19 cellular contexts compared by ENCODE assay signal in the genomic region with DNA sequence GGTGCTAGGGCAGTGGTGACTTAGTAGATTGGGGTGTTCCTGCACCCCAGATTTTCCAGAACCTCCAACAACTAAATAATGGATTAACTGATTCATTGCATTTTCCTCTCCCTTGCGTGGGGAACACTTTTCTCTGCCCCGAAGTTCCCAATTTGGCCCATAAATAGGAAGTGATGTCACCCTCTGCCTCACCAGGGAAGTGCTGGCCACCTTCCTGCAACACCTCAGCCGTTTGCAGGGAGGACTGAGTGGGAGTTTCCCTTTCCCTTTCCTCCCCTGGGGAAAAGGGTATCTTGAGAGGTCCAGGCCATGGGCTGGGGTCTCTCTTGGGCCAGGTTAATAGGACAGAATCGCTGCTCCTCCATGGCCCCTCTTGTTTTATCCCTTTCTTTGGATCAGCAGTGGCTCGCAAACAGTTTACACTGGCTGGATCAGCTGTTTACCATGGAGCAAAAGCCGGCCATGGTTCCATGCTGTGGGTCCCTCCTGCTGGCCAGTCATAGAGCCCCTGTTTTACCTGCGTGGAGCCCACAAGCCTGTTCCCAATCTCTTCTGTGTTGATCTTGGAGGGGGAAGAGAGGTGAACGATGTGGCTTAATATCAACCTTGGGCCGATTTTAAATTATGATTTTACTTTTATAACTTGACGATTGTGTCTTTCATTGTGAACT.
DNase-seq lines count a peak whose midpoint lies in the region; ATAC-seq and TF ChIP-seq lines count a peak whose summit lies in the region.
"Had no signal": no experiment of that assay in that cellular context is flagged by ENCODE, and none has a peak within 500 bp of the region (broad histone marks: within the 10 kb centered on the region; RNA-seq: fewer than 3 reads in every experiment).

No MANE protein-coding gene starts in this region.

- H3K4me3 ChIP-seq in HEK293 (ENCODE audit: low read depth, low read length) (no peak overlapping the region), neural progenitor cell (no peak overlapping the region)
- H3K4me3 ChIP-seq: SJCRH30 had no signal

- TF ChIP-seq CTCF in HEK293 (tag by site-specific recombination; IDR thresholded peaks at IDR 0.05): no peak
- TF ChIP-seq CTCF in neural progenitor cell (IDR thresholded peaks at IDR 0.05): no peak

- no peaks in the 10 kb centered on the region for H3F3A ChIP-seq in neural progenitor cell (ENCODE audit: low read depth)

- H3K36me3 Mint-ChIP-seq in neural progenitor cell: peaks cover 2% of the 10 kb centered on the region
- H3K36me3 Mint-ChIP-seq: CD4-positive, alpha-beta memory T cell had no signal

- no peaks in the 10 kb centered on the region for H4K20me1 ChIP-seq in neural progenitor cell (ENCODE audit: low read depth)

- no peaks in the 10 kb centered on the region for H3K9me3 ChIP-seq in HEK293 (ENCODE audit: control insufficient read depth, insufficient read depth, low read depth, low read length)
- H3K9me3 ChIP-seq in neural progenitor cell (ENCODE audit: low read depth): no peaks in the 10 kb centered on the region
- H3K9me3 ChIP-seq: SJCRH30 had no signal

- peak; percentile 63 for DNase-seq in Daoy (ENCODE audit: low read depth)
- DNase-seq in RPMI7951 (ENCODE audit: low read depth): peak; percentile 3
- no peak for DNase-seq in neural progenitor cell (ENCODE audit: low spot score)
- DNase-seq in NCI-H1092 treated with DMSO at 0.1 percent for 48 hours (lab: John Stamatoyannopoulos, UW): no peak
- DNase-seq: CD4-positive, alpha-beta memory T cell; DMS79; Kasumi-1; NCI-H1048; NCI-H146; NCI-H2081 treated with DMSO at 0.1 percent for 48 hours; NCI-H510A; NCI-H774; SJCRH30; T-helper 2 cell had no signal

- H3K36me3 ChIP-seq in HEK293 (ENCODE audit: control insufficient read depth in 2 of 2, insufficient read depth in 1 of 2, low read length in 2 of 2): no peaks in the 10 kb centered on the region
- H3K36me3 ChIP-seq in neural progenitor cell: no peaks in the 10 kb centered on the region
- H3K36me3 ChIP-seq: SJCRH30 had no signal

- no peaks in the 10 kb centered on the region for H3K9me3 Mint-ChIP-seq in neural progenitor cell
- H3K9me3 Mint-ChIP-seq: CD4-positive, alpha-beta memory T cell had no signal

- no peak overlapping the region for H3K27ac Mint-ChIP-seq in neural progenitor cell
- H3K27ac Mint-ChIP-seq: B cell; CD4-positive, alpha-beta memory T cell had no signal

- H3K9ac ChIP-seq in neural progenitor cell: no peak overlapping the region

- CTCF ChIA-PET in HEK293 (lab: Yijun Ruan, JAX): no interaction called here

- no peak overlapping the region for H3K27ac ChIP-seq in HEK293 (ENCODE audit: extremely low read depth, low read depth, low read length)
- H3K27ac ChIP-seq in neural progenitor cell: no peak overlapping the region
- H3K27ac ChIP-seq: RWPE1, SJCRH30 had no signal

- H3K4me3 Mint-ChIP-seq in neural progenitor cell: no peak overlapping the region
- H3K4me3 Mint-ChIP-seq: B cell; CD4-positive, alpha-beta memory T cell had no signal

- no peak overlapping the region for H3K4me2 ChIP-seq in neural progenitor cell

- peak overlapping the region; percentile 26 for H2AFZ ChIP-seq in neural progenitor cell (replicated peaks)

- ATAC-seq in HG02885 (IDR thresholded peaks at IDR 0.05; ENCODE audit: poor library complexity, unreplicated experiment): no peak
- no peak for ATAC-seq in HG03432 (IDR thresholded peaks at IDR 0.05; ENCODE audit: unreplicated experiment)

- H3K27me3 ChIP-seq in neural progenitor cell: no peaks in the 10 kb centered on the region

- no peaks in the 10 kb centered on the region for H3K4me1 Mint-ChIP-seq in neural progenitor cell
- H3K4me1 Mint-ChIP-seq: B cell; CD4-positive, alpha-beta memory T cell had no signal

- no peaks in the 10 kb centered on the region for H3K4me1 ChIP-seq in HEK293 (ENCODE audit: control insufficient read depth, insufficient read depth, low read length)
- no peaks in the 10 kb centered on the region for H3K4me1 ChIP-seq in neural progenitor cell
- H3K4me1 ChIP-seq: SJCRH30 had no signal

- H3K79me2 ChIP-seq in neural progenitor cell (ENCODE audit: low read depth): no peaks in the 10 kb centered on the region

- POLR2A ChIA-PET in HEK293 (lab: Yijun Ruan, JAX): no interaction called here

- peaks cover 5% of the 10 kb centered on the region for H3K27me3 Mint-ChIP-seq in neural progenitor cell (ENCODE audit: insufficient read depth, low read depth)

TF ChIP-seq in HEK293, 187 proteins besides CTCF, POLR2A, EP300 and RAD21 (continues in another document):
- TF ChIP-seq, protein P1, sequence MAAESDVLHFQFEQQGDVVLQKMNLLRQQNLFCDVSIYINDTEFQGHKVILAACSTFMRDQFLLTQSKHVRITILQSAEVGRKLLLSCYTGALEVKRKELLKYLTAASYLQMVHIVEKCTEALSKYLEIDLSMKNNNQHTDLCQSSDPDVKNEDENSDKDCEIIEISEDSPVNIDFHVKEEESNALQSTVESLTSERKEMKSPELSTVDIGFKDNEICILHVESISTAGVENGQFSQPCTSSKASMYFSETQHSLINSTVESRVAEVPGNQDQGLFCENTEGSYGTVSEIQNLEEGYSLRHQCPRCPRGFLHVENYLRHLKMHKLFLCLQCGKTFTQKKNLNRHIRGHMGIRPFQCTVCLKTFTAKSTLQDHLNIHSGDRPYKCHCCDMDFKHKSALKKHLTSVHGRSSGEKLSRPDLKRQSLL (tag by site-specific recombination; IDR thresholded peaks at IDR 0.05): no peak
- TF ChIP-seq ZNF530 (tag by site-specific recombination; IDR thresholded peaks at IDR 0.05; ENCODE audit: low read depth): no peak
- TF ChIP-seq ZNF558 (tag by site-specific recombination; IDR thresholded peaks at IDR 0.05): no peak
- no peak for TF ChIP-seq ZNF76 (tag by site-specific recombination; IDR thresholded peaks at IDR 0.05; ENCODE audit: borderline replicate concordance, low read depth)
- TF ChIP-seq, protein P2, sequence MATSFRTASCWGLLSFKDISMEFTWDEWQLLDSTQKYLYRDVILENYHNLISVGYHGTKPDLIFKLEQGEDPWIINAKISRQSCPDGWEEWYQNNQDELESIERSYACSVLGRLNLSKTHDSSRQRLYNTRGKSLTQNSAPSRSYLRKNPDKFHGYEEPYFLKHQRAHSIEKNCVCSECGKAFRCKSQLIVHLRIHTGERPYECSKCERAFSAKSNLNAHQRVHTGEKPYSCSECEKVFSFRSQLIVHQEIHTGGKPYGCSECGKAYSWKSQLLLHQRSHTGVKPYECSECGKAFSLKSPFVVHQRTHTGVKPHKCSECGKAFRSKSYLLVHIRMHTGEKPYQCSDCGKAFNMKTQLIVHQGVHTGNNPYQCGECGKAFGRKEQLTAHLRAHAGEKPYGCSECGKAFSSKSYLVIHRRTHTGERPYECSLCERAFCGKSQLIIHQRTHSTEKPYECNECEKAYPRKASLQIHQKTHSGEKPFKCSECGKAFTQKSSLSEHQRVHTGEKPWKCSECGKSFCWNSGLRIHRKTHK (tag by site-specific recombination; IDR thresholded peaks at IDR 0.05): no peak
- no peak for TF ChIP-seq ZNF791 (tag by site-specific recombination; IDR thresholded peaks at IDR 0.05)
- no peak for TF ChIP-seq ZNF707 (tag by site-specific recombination; IDR thresholded peaks at IDR 0.05)
- TF ChIP-seq, protein P3, sequence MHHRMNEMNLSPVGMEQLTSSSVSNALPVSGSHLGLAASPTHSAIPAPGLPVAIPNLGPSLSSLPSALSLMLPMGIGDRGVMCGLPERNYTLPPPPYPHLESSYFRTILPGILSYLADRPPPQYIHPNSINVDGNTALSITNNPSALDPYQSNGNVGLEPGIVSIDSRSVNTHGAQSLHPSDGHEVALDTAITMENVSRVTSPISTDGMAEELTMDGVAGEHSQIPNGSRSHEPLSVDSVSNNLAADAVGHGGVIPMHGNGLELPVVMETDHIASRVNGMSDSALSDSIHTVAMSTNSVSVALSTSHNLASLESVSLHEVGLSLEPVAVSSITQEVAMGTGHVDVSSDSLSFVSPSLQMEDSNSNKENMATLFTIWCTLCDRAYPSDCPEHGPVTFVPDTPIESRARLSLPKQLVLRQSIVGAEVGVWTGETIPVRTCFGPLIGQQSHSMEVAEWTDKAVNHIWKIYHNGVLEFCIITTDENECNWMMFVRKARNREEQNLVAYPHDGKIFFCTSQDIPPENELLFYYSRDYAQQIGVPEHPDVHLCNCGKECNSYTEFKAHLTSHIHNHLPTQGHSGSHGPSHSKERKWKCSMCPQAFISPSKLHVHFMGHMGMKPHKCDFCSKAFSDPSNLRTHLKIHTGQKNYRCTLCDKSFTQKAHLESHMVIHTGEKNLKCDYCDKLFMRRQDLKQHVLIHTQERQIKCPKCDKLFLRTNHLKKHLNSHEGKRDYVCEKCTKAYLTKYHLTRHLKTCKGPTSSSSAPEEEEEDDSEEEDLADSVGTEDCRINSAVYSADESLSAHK (tag by site-specific recombination; IDR thresholded peaks at IDR 0.05): no peak
- TF ChIP-seq, protein P4, sequence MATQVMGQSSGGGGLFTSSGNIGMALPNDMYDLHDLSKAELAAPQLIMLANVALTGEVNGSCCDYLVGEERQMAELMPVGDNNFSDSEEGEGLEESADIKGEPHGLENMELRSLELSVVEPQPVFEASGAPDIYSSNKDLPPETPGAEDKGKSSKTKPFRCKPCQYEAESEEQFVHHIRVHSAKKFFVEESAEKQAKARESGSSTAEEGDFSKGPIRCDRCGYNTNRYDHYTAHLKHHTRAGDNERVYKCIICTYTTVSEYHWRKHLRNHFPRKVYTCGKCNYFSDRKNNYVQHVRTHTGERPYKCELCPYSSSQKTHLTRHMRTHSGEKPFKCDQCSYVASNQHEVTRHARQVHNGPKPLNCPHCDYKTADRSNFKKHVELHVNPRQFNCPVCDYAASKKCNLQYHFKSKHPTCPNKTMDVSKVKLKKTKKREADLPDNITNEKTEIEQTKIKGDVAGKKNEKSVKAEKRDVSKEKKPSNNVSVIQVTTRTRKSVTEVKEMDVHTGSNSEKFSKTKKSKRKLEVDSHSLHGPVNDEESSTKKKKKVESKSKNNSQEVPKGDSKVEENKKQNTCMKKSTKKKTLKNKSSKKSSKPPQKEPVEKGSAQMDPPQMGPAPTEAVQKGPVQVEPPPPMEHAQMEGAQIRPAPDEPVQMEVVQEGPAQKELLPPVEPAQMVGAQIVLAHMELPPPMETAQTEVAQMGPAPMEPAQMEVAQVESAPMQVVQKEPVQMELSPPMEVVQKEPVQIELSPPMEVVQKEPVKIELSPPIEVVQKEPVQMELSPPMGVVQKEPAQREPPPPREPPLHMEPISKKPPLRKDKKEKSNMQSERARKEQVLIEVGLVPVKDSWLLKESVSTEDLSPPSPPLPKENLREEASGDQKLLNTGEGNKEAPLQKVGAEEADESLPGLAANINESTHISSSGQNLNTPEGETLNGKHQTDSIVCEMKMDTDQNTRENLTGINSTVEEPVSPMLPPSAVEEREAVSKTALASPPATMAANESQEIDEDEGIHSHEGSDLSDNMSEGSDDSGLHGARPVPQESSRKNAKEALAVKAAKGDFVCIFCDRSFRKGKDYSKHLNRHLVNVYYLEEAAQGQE (tag by site-specific recombination; IDR thresholded peaks at IDR 0.05): no peak
- no peak for TF ChIP-seq TRIM28 (IDR thresholded peaks at IDR 0.05; ENCODE audit: borderline replicate concordance, low read length)
- TF ChIP-seq ZNF292 (tag by site-specific recombination; IDR thresholded peaks at IDR 0.05; ENCODE audit: borderline replicate concordance, low read depth): no peak
- no peak for TF ChIP-seq ZNF16 (tag by site-specific recombination; IDR thresholded peaks at IDR 0.05; ENCODE audit: low read depth)

Comparison
In these comparisons a context has a peak if more than half of its experiments do, and no peak if none do; other contexts are left out.
1. DNase-seq: peak in Daoy (single experiment) and RPMI7951 (single experiment); none in neural progenitor cell (single experiment) and NCI-H1092 treated with DMSO at 0.1 percent for 48 hours (single experiment).